1 cellular context compared by ENCODE assay signal in the genomic region with DNA sequence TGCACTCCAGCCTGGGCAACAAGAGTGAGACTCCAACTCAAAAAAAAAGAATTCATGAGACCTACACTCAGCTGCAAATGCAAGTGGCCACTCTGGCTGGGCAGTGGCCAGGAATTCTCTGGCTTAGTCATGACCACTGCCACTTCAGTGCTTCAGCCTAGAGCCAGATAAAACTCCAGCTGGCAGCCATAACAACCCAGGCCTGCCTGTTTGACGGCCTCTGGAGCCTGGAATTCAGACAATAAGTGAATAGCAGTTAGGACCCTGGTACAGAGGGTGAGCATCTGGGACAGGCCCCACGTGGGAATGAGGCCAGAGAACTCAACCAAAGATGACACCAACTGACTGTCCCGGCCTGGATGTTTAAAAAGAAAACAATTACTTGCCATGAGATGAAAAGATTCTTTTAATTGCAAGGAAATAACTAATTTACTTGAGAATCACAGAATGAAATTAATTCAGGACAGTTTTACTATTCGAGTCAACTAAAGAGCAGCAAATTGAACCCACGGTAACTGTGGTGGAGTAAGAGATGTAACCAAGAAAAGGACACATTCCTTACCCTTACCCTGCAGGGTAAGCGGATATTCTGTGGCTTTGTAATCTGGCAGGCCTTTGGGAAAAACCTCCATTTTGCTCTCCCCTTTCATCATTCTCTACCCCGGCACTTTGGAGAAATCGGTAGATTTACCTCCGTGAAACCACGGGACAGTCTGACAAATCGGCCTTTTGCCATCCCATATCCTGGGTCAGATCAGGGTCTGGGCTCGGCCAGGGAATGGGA.
TF ChIP-seq lines count a peak whose summit lies in the region.

No MANE protein-coding gene starts in this region.

TF ChIP-seq in IMR-90, 13 proteins besides CTCF, POLR2A, EP300 and RAD21 (continued from another document):
- TF ChIP-seq BHLHE40 (IDR thresholded peaks at IDR 0.05; ENCODE audit: low read depth, low read length) (no peak), FOS (IDR thresholded peaks at IDR 0.05; ENCODE audit: low read depth, low read length) (0 out of 2 replicates have a peak, but pooled peaks have one; percentile 14)
- TF ChIP-seq, protein P1, sequence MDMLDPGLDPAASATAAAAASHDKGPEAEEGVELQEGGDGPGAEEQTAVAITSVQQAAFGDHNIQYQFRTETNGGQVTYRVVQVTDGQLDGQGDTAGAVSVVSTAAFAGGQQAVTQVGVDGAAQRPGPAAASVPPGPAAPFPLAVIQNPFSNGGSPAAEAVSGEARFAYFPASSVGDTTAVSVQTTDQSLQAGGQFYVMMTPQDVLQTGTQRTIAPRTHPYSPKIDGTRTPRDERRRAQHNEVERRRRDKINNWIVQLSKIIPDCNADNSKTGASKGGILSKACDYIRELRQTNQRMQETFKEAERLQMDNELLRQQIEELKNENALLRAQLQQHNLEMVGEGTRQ (IDR thresholded peaks at IDR 0.05; ENCODE audit: low read depth, low read length): peak; percentile 43
